17 cellular contexts compared by ENCODE assay signal in genomic region chr1:161122967-161123366, GRCh38. TPM values are rescaled to one million over a fixed set of nuclear protein-coding genes. Genes with fewer than 3 reads are reported as not detected.
"Had no signal": no experiment of that assay in that cellular context is flagged by ENCODE, and none has a peak within 500 bp of the region (broad histone marks: within the 10 kb centered on the region; RNA-seq: fewer than 3 reads in every experiment).

No MANE protein-coding gene starts in this region.

- H3K9me3 Mint-ChIP-seq: activated naive CD4-positive, alpha-beta T cell treated with anti-CD3 and anti-CD28 coated beads, Interleukin-2, amount 10 ng/mL, durations not matched to agents 7 days and 5 days; activated T-helper 17 cell treated with anti-CD3 and anti-CD28 coated beads, Interleukin-2, amount 50 U/mL, for 72 hours; effector memory CD8-positive, alpha-beta T cell; immature natural killer cell; mesothelial cell of epicardium had no signal

- H3K27me3 ChIP-seq: body of pancreas, gastrocnemius medialis, heart left ventricle, ovary had no signal

- H3K9me3 ChIP-seq: body of pancreas, gastrocnemius medialis, heart left ventricle, ovary had no signal

- H3K36me3 ChIP-seq: ovary had no signal

- DNase-seq: activated CD4-positive, alpha-beta T cell treated with anti-CD3 and anti-CD28 coated beads, Interleukin-2, amount 50 U/mL, for 4 hours; activated CD8-positive, alpha-beta memory T cell treated with anti-CD3 and anti-CD28 coated beads, Interleukin-2, amount 50 U/mL, for 4 hours; activated naive CD4-positive, alpha-beta T cell treated with anti-CD3 and anti-CD28 coated beads, Interleukin-2, amount 10 ng/mL, durations not matched to agents 7 days and 5 days; amygdala; body of pancreas; central memory CD4-positive, alpha-beta T cell; dermis blood vessel endothelial cell; effector memory CD8-positive, alpha-beta T cell; gastrocnemius medialis; heart left ventricle; immature natural killer cell; ovary had no signal

- H3K27ac Mint-ChIP-seq: activated naive CD4-positive, alpha-beta T cell treated with anti-CD3 and anti-CD28 coated beads, Interleukin-2, amount 10 ng/mL, durations not matched to agents 7 days and 5 days; mesothelial cell of epicardium had no signal

- ATAC-seq: activated CD4-positive, CD25-positive, alpha-beta regulatory T cell treated with anti-CD3 and anti-CD28 coated beads, Interleukin-2, amount 50 U/mL, for 24 hours; activated T-helper 17 cell treated with anti-CD3 and anti-CD28 coated beads, Interleukin-2, amount 50 U/mL, for 72 hours; body of pancreas; effector memory CD8-positive, alpha-beta T cell; gastrocnemius medialis; heart left ventricle; sciatic nerve had no signal

- H3K27ac ChIP-seq: body of pancreas, gastrocnemius medialis, ovary had no signal

- H3K4me3 Mint-ChIP-seq: activated naive CD4-positive, alpha-beta T cell treated with anti-CD3 and anti-CD28 coated beads, Interleukin-2, amount 10 ng/mL, durations not matched to agents 7 days and 5 days; activated T-helper 17 cell treated with anti-CD3 and anti-CD28 coated beads, Interleukin-2, amount 50 U/mL, for 72 hours; effector memory CD8-positive, alpha-beta T cell; immature natural killer cell; mesothelial cell of epicardium had no signal

- H3K27me3 Mint-ChIP-seq: activated naive CD4-positive, alpha-beta T cell treated with anti-CD3 and anti-CD28 coated beads, Interleukin-2, amount 10 ng/mL, durations not matched to agents 7 days and 5 days; activated T-helper 17 cell treated with anti-CD3 and anti-CD28 coated beads, Interleukin-2, amount 50 U/mL, for 72 hours; effector memory CD8-positive, alpha-beta T cell had no signal

- H3K4me3 ChIP-seq: body of pancreas, gastrocnemius medialis, heart left ventricle, ovary had no signal

RNA-seq across cellular contexts. Expression of gene KLHDC9, which starts 24.8 kb away (rescaled TPM):
- total RNA-seq: activated T-helper 17 cell treated with anti-CD3 and anti-CD28 coated beads, Interleukin-2, amount 50 U/mL, for 72 hours; SK-MEL-5 had no signal
